In genomic region chr17:77140166-77140877, GRCh38 we compare ENCODE assay signal across 8 cellular contexts. TPM values are rescaled to one million over a fixed set of nuclear protein-coding genes. Genes with fewer than 3 reads are reported as not detected.
A peak's percentile ranks its signal among the peaks of the same experiment; 100 is the strongest.
DNase-seq lines count a peak whose midpoint lies in the region; ATAC-seq and TF ChIP-seq lines count a peak whose summit lies in the region.

No MANE protein-coding gene starts in this region.

- ATAC-seq in HG02759 (IDR thresholded peaks at IDR 0.05; ENCODE audit: unreplicated experiment): peak; percentile 88
- peak; percentile 98 for ATAC-seq in heart left ventricle

- no peaks in the 10 kb centered on the region for H3K9me2 ChIP-seq in SU-DHL-6 (replicated peaks; ENCODE audit: insufficient read depth, low read length)

- peak overlapping the region; percentile 66 for H3K4me3 ChIP-seq in SU-DHL-6 (ENCODE audit: insufficient read depth, low read length, poor library complexity, severe bottlenecking)
- H3K4me3 ChIP-seq in adipocyte (ENCODE audit: low read length): peak overlapping the region; percentile 79
- H3K4me3 ChIP-seq in heart left ventricle: peak overlapping the region; percentile 12 to 95 (median 76)

- H3K27me3 Mint-ChIP-seq in type B pancreatic cell: no peaks in the 10 kb centered on the region

- peaks cover 10% of the 10 kb centered on the region for H3K9me3 Mint-ChIP-seq in type B pancreatic cell

- H3K36me3 ChIP-seq in SU-DHL-6 (ENCODE audit: low read length) (peaks cover 4% of the 10 kb centered on the region; the same call in 1 of the 2 replicates), adipocyte (ENCODE audit: control insufficient read depth, insufficient read depth, low read length, severe bottlenecking) (peaks cover 18% of the 10 kb centered on the region), heart left ventricle (peaks cover 0 to 28% (median 24%) of the 10 kb centered on the region in 9 donors)

- H3K36me3 Mint-ChIP-seq in type B pancreatic cell: peaks cover 14% of the 10 kb centered on the region

- H3K27ac ChIP-seq in SU-DHL-6 (ENCODE audit: low read depth, low read length) (peak overlapping the region; percentile 75), heart left ventricle (peak overlapping the region; percentile 80 to 98 (median 94))

- H3K27me3 ChIP-seq in SU-DHL-6 (ENCODE audit: low read length): no peaks in the 10 kb centered on the region
- no peaks in the 10 kb centered on the region for H3K27me3 ChIP-seq in adipocyte (replicated peaks; ENCODE audit: control insufficient read depth, insufficient read depth, low read length)
- no peaks in the 10 kb centered on the region for H3K27me3 ChIP-seq in heart left ventricle

- peak overlapping the region; percentile 83 for H2AFZ ChIP-seq in SU-DHL-6 (ENCODE audit: low read depth, low read length, severe bottlenecking)

- H3K4me1 ChIP-seq in adipocyte (ENCODE audit: control insufficient read depth, insufficient read depth, low read length) (peaks cover 24% of the 10 kb centered on the region), heart left ventricle (peaks cover 0 to 54% (median 11%) of the 10 kb centered on the region in 12 donors)

- peak overlapping the region; percentile 57 for H3K4me2 ChIP-seq in SU-DHL-6 (ENCODE audit: low read depth, low read length, poor library complexity, severe bottlenecking)

- WGBS in heart left ventricle, 4 donors: 1 to 3% (median 2%) methylated on average over 29 to 67 of the region's 67 CpGs

- peak overlapping the region; percentile 89 for H3K27ac Mint-ChIP-seq in type B pancreatic cell

- H3K9ac ChIP-seq in SU-DHL-6 (ENCODE audit: low read length) (peak overlapping the region; percentile 62), adipocyte (ENCODE audit: low read length) (peak overlapping the region; percentile 87)

- peaks cover 21% of the 10 kb centered on the region; the same call in 1 of the 2 replicates for H3F3A ChIP-seq in SU-DHL-6 (ENCODE audit: insufficient read depth)

- peak; percentile 86 to 97 for TF ChIP-seq POLR2A in heart left ventricle (IDR thresholded peaks at IDR 0.05)

- DNase-seq in NCI-H1417 (lab: John Stamatoyannopoulos, UW) (peak; percentile 97 to 99 (median 98)), adipocyte (ENCODE audit: low read depth) (peak; percentile 99), heart left ventricle (peak; percentile 99 to 100 (median 100)), pons (ENCODE audit: low spot score) (peak; percentile 97), type B pancreatic cell (ENCODE audit: extremely low spot score, unreplicated experiment) (peak; percentile 100)

- H3K79me2 ChIP-seq in SU-DHL-6 (ENCODE audit: insufficient read depth, low read length): no peaks in the 10 kb centered on the region

- H3K9me3 ChIP-seq in SU-DHL-6 (ENCODE audit: insufficient read depth, low read length): no peaks in the 10 kb centered on the region
- H3K9me3 ChIP-seq in adipocyte (ENCODE audit: control insufficient read depth, low read length): peaks cover 11% of the 10 kb centered on the region
- H3K9me3 ChIP-seq in heart left ventricle: peaks cover 0 to 16% (median 3%) of the 10 kb centered on the region in 12 donors

- TF ChIP-seq CTCF in GM12874 (IDR thresholded peaks at IDR 0.05; ENCODE audit: insufficient read depth, low read depth, low read length) (0 out of 2 replicates have a peak, but pooled peaks have one; percentile 9), SU-DHL-6 (IDR thresholded peaks at IDR 0.05; ENCODE audit: insufficient read depth, low read length, poor library complexity, severe bottlenecking) (no peak), heart left ventricle (IDR thresholded peaks at IDR 0.05) (peak in 1 of 12 donors; percentile 27), type B pancreatic cell (conservative IDR thresholded peaks at IDR 0.05) (peak; percentile 33)

- H3K4me3 Mint-ChIP-seq in type B pancreatic cell: peak overlapping the region; percentile 81

- H3K4me1 Mint-ChIP-seq in type B pancreatic cell (ENCODE audit: unreplicated experiment): peaks cover 19% of the 10 kb centered on the region

- intact Hi-C loops in heart left ventricle (cut with DNase I): loop anchor here in 8 of 10 donors (2.0 to 10.0 kb wide), 6 partner anchors 33 to 64 kb away; no protein-coding TSS in a partner anchor

- no peaks in the 10 kb centered on the region for H4K20me1 ChIP-seq in SU-DHL-6 (ENCODE audit: low read depth, low read length)

RNA-seq across cellular contexts. Expression of gene SEC14L1, which starts 0.4 kb away (rescaled TPM):
- total RNA-seq in heart left ventricle (100 to 1,000 TPM in 1 of 9 donors, 10 to 100 TPM in 8; 43.6 to 116 (median 53.7) TPM), type B pancreatic cell (ENCODE audit: low replicate concordance) (42.3 and 74.9 TPM in 2 replicates)
- 10 to 100 TPM; 26.6 to 69.5 TPM for polyA plus RNA-seq in heart left ventricle

Comparison
In these comparisons a context has a peak if more than half of its experiments do, and no peak if none do; other contexts are left out.
1. Peak in every context shown above with its lines: DNase-seq, ATAC-seq, H3K4me3 ChIP-seq and H3K27ac ChIP-seq.